In the genomic region with DNA sequence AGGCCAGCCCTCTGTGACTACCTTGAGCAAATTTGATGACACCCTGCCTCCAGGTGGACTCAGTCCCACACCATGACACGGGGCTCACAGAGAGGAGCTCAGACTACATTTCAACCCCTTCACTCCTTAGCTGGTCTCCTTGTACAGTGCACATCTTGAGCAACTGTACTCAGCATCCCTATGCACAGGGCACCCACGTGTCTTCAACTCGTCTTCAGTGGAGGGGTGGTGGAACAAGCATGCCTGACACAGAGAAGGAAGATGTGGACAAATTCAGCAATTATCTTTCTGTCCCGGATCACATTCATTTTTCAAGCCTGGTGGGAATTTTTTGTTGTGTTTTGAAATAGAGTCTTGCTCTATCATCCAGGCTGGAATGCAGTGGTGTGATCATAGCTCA, we compare ENCODE assay signal across 25 cellular contexts.
DNase-seq lines count a peak whose midpoint lies in the region; ATAC-seq and TF ChIP-seq lines count a peak whose summit lies in the region.
"Had no signal": no experiment of that assay in that cellular context is flagged by ENCODE, and none has a peak within 500 bp of the region (broad histone marks: within the 10 kb centered on the region; RNA-seq: fewer than 3 reads in every experiment).

No MANE protein-coding gene starts in this region.

- H3K9me3 ChIP-seq in Karpas-422 (ENCODE audit: low read length) (no peaks in the 10 kb centered on the region), SJSA1 (replicated peaks) (0 out of 2 replicates have a peak, but pooled peaks cover 3% of the 10 kb centered on the region), trophoblast cell (ENCODE audit: insufficient read depth, low read depth, low read length) (peaks cover 5% of the 10 kb centered on the region), suprapubic skin (peaks cover 3% of the 10 kb centered on the region)
- H3K9me3 ChIP-seq: BE2C had no signal

- H3K79me1 ChIP-seq in trophoblast cell (ENCODE audit: low read length), result no peaks in the 10 kb centered on the region

- H4K8ac ChIP-seq in trophoblast cell (ENCODE audit: low read depth, low read length), result no peak overlapping the region

- no peak overlapping the region for H3K23ac ChIP-seq in trophoblast cell (ENCODE audit: low read length)

- TF ChIP-seq CTCF in suprapubic skin (IDR thresholded peaks at IDR 0.05), result no peak

- H2AFZ ChIP-seq in Karpas-422 (ENCODE audit: low read length) (no peak overlapping the region), trophoblast cell (ENCODE audit: insufficient read depth, low read length, poor library complexity) (no peak overlapping the region)

- H3K27me3 ChIP-seq in Karpas-422 (ENCODE audit: low read length) (no peaks in the 10 kb centered on the region), SJSA1 (replicated peaks) (no peaks in the 10 kb centered on the region), trophoblast cell (ENCODE audit: insufficient read depth, low read length) (no peaks in the 10 kb centered on the region), suprapubic skin (no peaks in the 10 kb centered on the region)
- H3K27me3 ChIP-seq: BE2C, BLaER1 had no signal

- TF ChIP-seq POLR2A in suprapubic skin (IDR thresholded peaks at IDR 0.05), result no peak

- no peak overlapping the region for H3K14ac ChIP-seq in trophoblast cell (ENCODE audit: low read length)

- no peak for ATAC-seq in GM19328 (IDR thresholded peaks at IDR 0.05; ENCODE audit: unreplicated experiment)
- ATAC-seq: GM12878 had no signal

- no peak overlapping the region for H2AK5ac ChIP-seq in trophoblast cell (ENCODE audit: low read length)

- no peak overlapping the region for H4K91ac ChIP-seq in trophoblast cell (ENCODE audit: low read depth, low read length)

- DNase-seq in Karpas-422 (peak; percentile 25), SJSA1 (ENCODE audit: low read depth in 1 of 2, low spot score in 2 of 2) (no peak), trophoblast cell (peak; percentile 13 to 70), suprapubic skin (ENCODE audit: low spot score in 2 of 2) (no peak), NCI-H69 (lab: John Stamatoyannopoulos, UW) (no peak), nucleus accumbens (lab: John Stamatoyannopoulos, UW) (no peak), occipital lobe (lab: John Stamatoyannopoulos, UW) (no peak)
- DNase-seq: 8988T; ACHN; BE2C; C1 segment of cervical spinal cord; CD4-positive, alpha-beta memory T cell; CD4-positive, CD25-positive, alpha-beta regulatory T cell; CD8-positive, alpha-beta memory T cell; COR-L47; DMS 273 treated with DMSO at 0.1 percent for 48 hours; DMS153; DMS53; DMS79; DND-41; EL; GDM1 had no signal

- no peaks in the 10 kb centered on the region for H4K20me1 ChIP-seq in Karpas-422 (ENCODE audit: insufficient read depth, low read depth, low read length)
- H4K20me1 ChIP-seq: BLaER1 had no signal

- H2BK120ac ChIP-seq in trophoblast cell (ENCODE audit: insufficient read depth, low read length, poor library complexity), result no peak overlapping the region

- H3K36me3 ChIP-seq in Karpas-422 (ENCODE audit: insufficient read depth, low read length) (no peaks in the 10 kb centered on the region), SJSA1 (no peaks in the 10 kb centered on the region), trophoblast cell (ENCODE audit: control insufficient read depth in 1 of 2, insufficient read depth in 2 of 2, low read length in 2 of 2) (no peaks in the 10 kb centered on the region), suprapubic skin (no peaks in the 10 kb centered on the region)
- H3K36me3 ChIP-seq: BE2C, BLaER1 had no signal

- no peak overlapping the region for H3K4ac ChIP-seq in trophoblast cell (ENCODE audit: low read depth, low read length)

- no peak overlapping the region for H3K4me3 ChIP-seq in Karpas-422 (ENCODE audit: low read length)
- H3K4me3 ChIP-seq in SJSA1, result no peak overlapping the region
- H3K4me3 ChIP-seq in trophoblast cell (ENCODE audit: low read depth, low read length), result no peak overlapping the region
- H3K4me3 ChIP-seq in suprapubic skin, result no peak overlapping the region
- H3K4me3 ChIP-seq: BLaER1, GM12878 had no signal

- no peaks in the 10 kb centered on the region for H3K79me2 ChIP-seq in Karpas-422 (ENCODE audit: low read length)
- no peaks in the 10 kb centered on the region for H3K79me2 ChIP-seq in trophoblast cell (ENCODE audit: control insufficient read depth, insufficient read depth, low read length, poor library complexity)

- no peak overlapping the region for H3K18ac ChIP-seq in trophoblast cell (ENCODE audit: low read length)

- no peak overlapping the region for H3K9ac ChIP-seq in Karpas-422 (ENCODE audit: low read length)
- H3K9ac ChIP-seq in trophoblast cell (ENCODE audit: low read length), result no peak overlapping the region
- H3K9ac ChIP-seq: BLaER1 had no signal

- H3K9me2 ChIP-seq in Karpas-422 (replicated peaks; ENCODE audit: insufficient read depth, low read length), result no peaks in the 10 kb centered on the region

- H3K27ac ChIP-seq in Karpas-422 (ENCODE audit: low read length) (no peak overlapping the region), SJSA1 (peak overlapping the region; percentile 30; the same call in 1 of the 2 replicates), trophoblast cell (ENCODE audit: low read depth, low read length) (no peak overlapping the region), suprapubic skin (peak overlapping the region; percentile 3)
- H3K27ac ChIP-seq: BLaER1 had no signal

- H3K4me1 ChIP-seq in Karpas-422 (ENCODE audit: low read length) (no peaks in the 10 kb centered on the region), SJSA1 (replicated peaks) (peaks cover 57% of the 10 kb centered on the region), trophoblast cell (ENCODE audit: control insufficient read depth in 1 of 2, insufficient read depth in 2 of 2, low read length in 2 of 2) (peaks cover 3 to 7% of the 10 kb centered on the region in 2 experiments), suprapubic skin (no peaks in the 10 kb centered on the region)
- H3K4me1 ChIP-seq: BE2C had no signal

- no peak overlapping the region for H2BK12ac ChIP-seq in trophoblast cell (ENCODE audit: low read length)

- no CpG with 5 or more reads among the region's 4 CpGs for WGBS in trophoblast cell (ENCODE audit: extremely low coverage, insufficient coverage, insufficient read length)
- WGBS in suprapubic skin, result 89% methylated on average over 4 of the region's 4 CpGs

- no peak for TF ChIP-seq EP300 in suprapubic skin (IDR thresholded peaks at IDR 0.05)

- H2BK5ac ChIP-seq in trophoblast cell (ENCODE audit: low read depth, low read length, poor library complexity), result no peak overlapping the region

- no peak overlapping the region for H3K4me2 ChIP-seq in Karpas-422 (ENCODE audit: low read depth, low read length, poor library complexity, severe bottlenecking)
- H3K4me2 ChIP-seq in trophoblast cell (ENCODE audit: low read length), result no peak overlapping the region
- H3K4me2 ChIP-seq: BLaER1 had no signal

- no peak overlapping the region for H4K12ac ChIP-seq in trophoblast cell (ENCODE audit: low read depth, low read length)

Comparison
In these comparisons a context has a peak if more than half of its experiments do, and no peak if none do; other contexts are left out.
1. DNase-seq: peak in Karpas-422 (single experiment) and trophoblast cell (2 of 2); none in SJSA1 (0 of 2), suprapubic skin (0 of 2), NCI-H69 (single experiment), nucleus accumbens (0 of 56) and occipital lobe (single experiment).
2. H3K27ac ChIP-seq: peak in SJSA1 (single experiment) and suprapubic skin (single experiment); none in Karpas-422 (single experiment) and trophoblast cell (single experiment).